In the genomic region with DNA sequence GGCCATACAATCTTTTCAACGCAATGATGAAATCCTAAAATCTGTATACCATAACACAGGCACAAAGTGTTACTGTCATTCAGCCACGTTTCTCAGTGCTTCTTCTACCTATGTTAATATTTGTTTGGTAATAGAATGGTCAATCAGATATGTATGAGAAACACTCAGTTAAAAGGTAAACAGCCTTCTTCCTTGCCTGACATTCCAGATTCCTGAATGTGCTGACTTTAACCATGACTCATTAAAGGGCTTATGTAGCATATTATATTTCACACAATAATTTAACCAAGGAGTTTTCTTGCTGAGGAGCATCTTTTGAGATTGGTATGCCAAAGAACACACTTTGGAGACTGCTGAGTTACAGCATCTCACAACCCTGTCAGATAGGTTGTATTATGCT, we compare ENCODE assay signal across 21 cellular contexts.
DNase-seq lines count a peak whose midpoint lies in the region; ATAC-seq, FAIRE-seq and TF ChIP-seq lines count a peak whose summit lies in the region.
"Had no signal": no experiment of that assay in that cellular context is flagged by ENCODE, and none has a peak within 500 bp of the region (broad histone marks: within the 10 kb centered on the region; RNA-seq: fewer than 3 reads in every experiment).

No MANE protein-coding gene starts in this region.

- no peak overlapping the region for H3K4me3 Mint-ChIP-seq in astrocyte (ENCODE audit: unreplicated experiment)
- H3K4me3 Mint-ChIP-seq: activated naive CD4-positive, alpha-beta T cell treated with anti-CD3 and anti-CD28 coated beads, Interleukin-2, amount 50 U/mL, for 24 hours; naive thymus-derived CD8-positive, alpha-beta T cell; stimulated activated naive B cell treated with anti-CD40 and anti-IgM and Interleukin-4, amounts not matched to agents 10 μg/mL and 1 μg/mL and 100 μg/mL, for 72 hours had no signal

- no peaks in the 10 kb centered on the region for H3K36me3 Mint-ChIP-seq in astrocyte (ENCODE audit: low read depth, unreplicated experiment)
- H3K36me3 Mint-ChIP-seq: activated naive CD4-positive, alpha-beta T cell treated with anti-CD3 and anti-CD28 coated beads, Interleukin-2, amount 50 U/mL, for 24 hours; naive thymus-derived CD8-positive, alpha-beta T cell had no signal

- H3K27me3 Mint-ChIP-seq in astrocyte (ENCODE audit: low read depth, unreplicated experiment) = no peaks in the 10 kb centered on the region
- H3K27me3 Mint-ChIP-seq: activated naive CD4-positive, alpha-beta T cell treated with anti-CD3 and anti-CD28 coated beads, Interleukin-2, amount 50 U/mL, for 24 hours had no signal

- H3K4me1 ChIP-seq in astrocyte (ENCODE audit: insufficient read depth, low read length) = peaks cover 4% of the 10 kb centered on the region
- H3K4me1 ChIP-seq in esophagus squamous epithelium = no peaks in the 10 kb centered on the region
- H3K4me1 ChIP-seq: gastrocnemius medialis, SJSA1 had no signal

- no peak overlapping the region for H3K27ac Mint-ChIP-seq in astrocyte (ENCODE audit: unreplicated experiment)
- H3K27ac Mint-ChIP-seq: activated naive CD4-positive, alpha-beta T cell treated with anti-CD3 and anti-CD28 coated beads, Interleukin-2, amount 50 U/mL, for 24 hours; naive thymus-derived CD8-positive, alpha-beta T cell; progenitor cell of endocrine pancreas; stimulated activated naive B cell treated with anti-CD40 and anti-IgM and Interleukin-4, amounts not matched to agents 10 μg/mL and 1 μg/mL and 100 μg/mL, for 72 hours had no signal

- H3K27ac ChIP-seq in astrocyte (ENCODE audit: low read depth, low read length) = no peak overlapping the region
- H3K27ac ChIP-seq in esophagus squamous epithelium = no peak overlapping the region
- H3K27ac ChIP-seq: gastrocnemius medialis, SJSA1, transverse colon had no signal

- H3K79me2 ChIP-seq in astrocyte (ENCODE audit: insufficient read depth, low read length) = no peaks in the 10 kb centered on the region

- no peak overlapping the region for H3K9ac ChIP-seq in astrocyte (ENCODE audit: low read length)

- H3K4me3 ChIP-seq in astrocyte (ENCODE audit: insufficient read depth, low read depth, low read length) (no peak overlapping the region), foreskin fibroblast (ENCODE audit: low read depth in 1 of 2, low read length in 2 of 2) (no peak overlapping the region), esophagus squamous epithelium (no peak overlapping the region)
- H3K4me3 ChIP-seq: gastrocnemius medialis, SJSA1, transverse colon had no signal

- no peak overlapping the region for H2AFZ ChIP-seq in astrocyte (ENCODE audit: low read depth, low read length)

- intact Hi-C loops in esophagus squamous epithelium (cut with DNase I) = no loop called here

- H3K4me1 Mint-ChIP-seq in astrocyte (ENCODE audit: low read depth, unreplicated experiment) = peaks cover 2% of the 10 kb centered on the region
- H3K4me1 Mint-ChIP-seq: activated naive CD4-positive, alpha-beta T cell treated with anti-CD3 and anti-CD28 coated beads, Interleukin-2, amount 50 U/mL, for 24 hours; naive thymus-derived CD8-positive, alpha-beta T cell had no signal

- no peak for ATAC-seq in HG03159 (IDR thresholded peaks at IDR 0.05; ENCODE audit: unreplicated experiment)
- ATAC-seq: gastrocnemius medialis; naive thymus-derived CD8-positive, alpha-beta T cell; stimulated activated naive B cell treated with anti-CD40 and anti-IgM and Interleukin-4, amounts not matched to agents 10 μg/mL and 1 μg/mL and 100 μg/mL, for 72 hours had no signal

- no peaks in the 10 kb centered on the region for H3K9me3 Mint-ChIP-seq in astrocyte (ENCODE audit: unreplicated experiment)
- H3K9me3 Mint-ChIP-seq: activated naive CD4-positive, alpha-beta T cell treated with anti-CD3 and anti-CD28 coated beads, Interleukin-2, amount 50 U/mL, for 24 hours had no signal

- no peaks in the 10 kb centered on the region for H3K27me3 ChIP-seq in astrocyte (ENCODE audit: insufficient read depth, low read length)
- no peaks in the 10 kb centered on the region for H3K27me3 ChIP-seq in esophagus squamous epithelium
- H3K27me3 ChIP-seq: gastrocnemius medialis, SJSA1, transverse colon had no signal

- TF ChIP-seq POLR2A in esophagus squamous epithelium (IDR thresholded peaks at IDR 0.05) = no peak

- no peaks in the 10 kb centered on the region for H4K20me1 ChIP-seq in astrocyte (ENCODE audit: insufficient read depth, low read length)

- no peak for FAIRE-seq in astrocyte (lab: Jason Lieb, UNC)

- DNase-seq in A172 (ENCODE audit: low spot score) = peak; percentile 28
- DNase-seq in HS-5 (ENCODE audit: low read depth) = peak; percentile 57
- DNase-seq in astrocyte (ENCODE audit: low read depth) = peak; percentile 70
- peak; percentile 6 to 19 for DNase-seq in foreskin fibroblast
- no peak for DNase-seq in esophagus squamous epithelium (lab: John Stamatoyannopoulos, UW)
- DNase-seq in hippocampal formation (lab: John Stamatoyannopoulos, UW) = no peak
- DNase-seq in C1 segment of cervical spinal cord (lab: John Stamatoyannopoulos, UW) = no peak
- DNase-seq: activated CD4-positive, alpha-beta T cell treated with anti-CD3 and anti-CD28 coated beads for 4 hours; caudate nucleus; effector memory CD4-positive, alpha-beta T cell; gastrocnemius medialis; naive thymus-derived CD8-positive, alpha-beta T cell; NCI-H1436 treated with DMSO at 0.1 percent for 48 hours; NK-92 treated with Interleukin-12 subunit alpha and Interleukin-12 subunit beta, amount 100 ng/mL, for 24 hours; stimulated activated naive B cell treated with anti-CD40 and anti-IgM and Interleukin-4, amounts not matched to agents 10 μg/mL and 1 μg/mL and 100 μg/mL, for 72 hours; T1000; transverse colon had no signal

- H3K9me3 ChIP-seq in astrocyte (ENCODE audit: insufficient read depth, low read depth, low read length) (no peaks in the 10 kb centered on the region), esophagus squamous epithelium (no peaks in the 10 kb centered on the region)
- H3K9me3 ChIP-seq: gastrocnemius medialis, SJSA1, transverse colon had no signal

- TF ChIP-seq CTCF in astrocyte (IDR thresholded peaks at IDR 0.05; ENCODE audit: insufficient read depth, low read depth, low read length) (no peak), foreskin fibroblast (IDR thresholded peaks at IDR 0.05; ENCODE audit: low read depth, low read length) (no peak), esophagus squamous epithelium (IDR thresholded peaks at IDR 0.05) (no peak)

- H3K4me2 ChIP-seq in astrocyte (ENCODE audit: low read length) = no peak overlapping the region

- 52 to 60% methylated on average over 2 of the region's 2 CpGs for WGBS in esophagus squamous epithelium, 2 donors

- H3K36me3 ChIP-seq in astrocyte (ENCODE audit: insufficient read depth, low read length) (no peaks in the 10 kb centered on the region), esophagus squamous epithelium (no peaks in the 10 kb centered on the region)
- H3K36me3 ChIP-seq: gastrocnemius medialis, SJSA1, transverse colon had no signal

Comparison
In these comparisons a context has a peak if more than half of its experiments do, and no peak if none do; other contexts are left out.
1. DNase-seq: peak in A172 (single experiment), HS-5 (single experiment), astrocyte (single experiment) and foreskin fibroblast (2 of 2); none in esophagus squamous epithelium (single experiment), hippocampal formation (0 of 2) and C1 segment of cervical spinal cord (0 of 14).